16 cellular contexts compared by ENCODE assay signal in the genomic region with DNA sequence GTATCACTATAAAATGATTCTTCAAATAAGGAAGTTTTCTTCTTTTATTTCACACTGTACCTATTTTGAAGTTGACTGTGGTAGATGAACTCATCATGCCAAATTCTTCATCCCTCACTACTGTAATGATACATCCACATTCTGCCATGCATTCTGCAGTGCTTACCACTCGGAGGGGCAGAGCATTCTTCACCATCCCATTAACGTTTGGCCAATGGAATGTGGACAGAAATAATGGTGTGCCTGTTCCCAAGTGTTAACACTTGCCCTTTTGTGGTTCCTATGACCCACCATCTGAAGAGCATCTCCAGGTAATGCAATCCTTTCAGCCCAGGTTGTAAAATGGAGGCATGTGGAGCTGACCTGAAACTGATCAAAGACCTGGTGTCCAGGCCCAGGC.
"Had no signal": no experiment of that assay in that cellular context is flagged by ENCODE, and none has a peak within 500 bp of the region (broad histone marks: within the 10 kb centered on the region; RNA-seq: fewer than 3 reads in every experiment).

No MANE protein-coding gene starts in this region.

- H3K4me3 ChIP-seq: coronary artery, mucosa of descending colon, right atrium auricular region, smooth muscle cell had no signal

- H3K27me3 Mint-ChIP-seq: naive thymus-derived CD8-positive, alpha-beta T cell had no signal

- DNase-seq: activated CD4-positive, alpha-beta memory T cell treated with anti-CD3 and anti-CD28 coated beads, Interleukin-2, amount 10 ng/mL, durations not matched to agents 7 days and 5 days; activated CD4-positive, alpha-beta T cell treated with anti-CD3 and anti-CD28 coated beads for 1 hour; activated CD8-positive, alpha-beta memory T cell treated with anti-CD3 and anti-CD28 coated beads, Interleukin-2, amount 50 U/mL, for 48 hours; activated naive CD4-positive, alpha-beta T cell treated with Interleukin-2 at 50 U/mL for 16 hours; caudate nucleus; effector CD4-positive, alpha-beta T cell; hippocampal formation; left cardiac atrium; mucosa of descending colon; naive thymus-derived CD8-positive, alpha-beta T cell; posterior cingulate gyrus; T-helper 9 cell had no signal

- H3K4me1 Mint-ChIP-seq: activated CD4-positive, alpha-beta memory T cell treated with anti-CD3 and anti-CD28 coated beads, Interleukin-2, amount 10 ng/mL, durations not matched to agents 7 days and 5 days; naive thymus-derived CD8-positive, alpha-beta T cell had no signal

- H3K4me2 ChIP-seq: smooth muscle cell had no signal

- H3K9me3 Mint-ChIP-seq: activated CD4-positive, alpha-beta memory T cell treated with anti-CD3 and anti-CD28 coated beads, Interleukin-2, amount 10 ng/mL, durations not matched to agents 7 days and 5 days; naive thymus-derived CD8-positive, alpha-beta T cell had no signal

- H3K36me3 ChIP-seq: neutrophil, right atrium auricular region had no signal

- H3K4me3 Mint-ChIP-seq: activated CD4-positive, alpha-beta memory T cell treated with anti-CD3 and anti-CD28 coated beads, Interleukin-2, amount 10 ng/mL, durations not matched to agents 7 days and 5 days; naive thymus-derived CD8-positive, alpha-beta T cell had no signal

- H3K27me3 ChIP-seq: neutrophil, right atrium auricular region had no signal

- ATAC-seq: left cardiac atrium; mucosa of descending colon; naive thymus-derived CD8-positive, alpha-beta T cell had no signal

- H3K27ac Mint-ChIP-seq: activated CD4-positive, alpha-beta memory T cell treated with anti-CD3 and anti-CD28 coated beads, Interleukin-2, amount 10 ng/mL, durations not matched to agents 7 days and 5 days; naive thymus-derived CD8-positive, alpha-beta T cell had no signal

- H3K9me3 ChIP-seq: mucosa of descending colon, neutrophil, right atrium auricular region had no signal

- H3K27ac ChIP-seq: coronary artery, neutrophil, right atrium auricular region had no signal

- H3K36me3 Mint-ChIP-seq: naive thymus-derived CD8-positive, alpha-beta T cell had no signal
